ENCODE assay signal across 8 cellular contexts in genomic region chr3:153595186-153595815, GRCh38.
DNase-seq lines count a peak whose midpoint lies in the region; ATAC-seq and TF ChIP-seq lines count a peak whose summit lies in the region.

No MANE protein-coding gene starts in this region.

- H3K9me3 ChIP-seq in lower lobe of right lung = no peaks in the 10 kb centered on the region

- DNase-seq in left cardiac atrium = no peak
- no peak for DNase-seq in Right ventricle myocardium inferior (ENCODE audit: missing footprints)
- DNase-seq in MV-4-11 (lab: John Stamatoyannopoulos, UW) = peak; percentile 8
- peak; percentile 49 for DNase-seq in brain microvascular endothelial cell
- DNase-seq in lower lobe of right lung = no peak
- DNase-seq in stimulated activated CD4-positive, alpha-beta T cell treated with anti-CD3 and anti-CD28 coated beads, Interleukin-2, amount 100 ng/mL, for 48 hours = no peak
- DNase-seq in NCI-H2227 treated with DMSO at 0.1 percent for 48 hours (lab: John Stamatoyannopoulos, UW) = no peak

- H3K27ac ChIP-seq in brain microvascular endothelial cell (no peak overlapping the region), lower lobe of right lung (no peak overlapping the region)

- H3K36me3 ChIP-seq in brain microvascular endothelial cell (replicated peaks) (no peaks in the 10 kb centered on the region), lower lobe of right lung (no peaks in the 10 kb centered on the region)

- no peaks in the 10 kb centered on the region for H3K27me3 ChIP-seq in brain microvascular endothelial cell (replicated peaks)
- no peaks in the 10 kb centered on the region for H3K27me3 ChIP-seq in lower lobe of right lung (ENCODE audit: low read depth)

- no peak overlapping the region for H3K4me3 ChIP-seq in brain microvascular endothelial cell (ENCODE audit: low read depth, low read length)
- H3K4me3 ChIP-seq in lower lobe of right lung = no peak overlapping the region

- TF ChIP-seq CTCF in brain microvascular endothelial cell (IDR thresholded peaks at IDR 0.05; ENCODE audit: low read depth, low read length, missing control alignments) = peak; percentile 78
- TF ChIP-seq CTCF in lower lobe of right lung (IDR thresholded peaks at IDR 0.05) = peak; percentile 50

- ATAC-seq in left cardiac atrium (peak; percentile 59 to 68), Right ventricle myocardium inferior (no peak), lower lobe of right lung (peak; percentile 56 to 77), GM21576 (IDR thresholded peaks at IDR 0.05; ENCODE audit: unreplicated experiment) (no peak)

- intact Hi-C loops in left cardiac atrium (cut with DNase I) (no loop called here), Right ventricle myocardium inferior (cut with DNase I) (loop anchor here (2.0 kb wide), 1 partner anchor 552 kb away; no protein-coding TSS in a partner anchor), lower lobe of right lung (cut with DNase I) (no loop called here)

- H3K4me1 ChIP-seq in lower lobe of right lung = peaks cover under 1% of the 10 kb centered on the region

- in situ Hi-C loops in brain microvascular endothelial cell (cut with HindIII; ENCODE audit: low pct_ligation_motif_present, low sequenced_read_pairs) = loop anchor here (25.0 kb wide), 1 partner anchor 558 kb away; no protein-coding TSS in a partner anchor

Comparison
In these comparisons a context has a peak if more than half of its experiments do, and no peak if none do; other contexts are left out.
1. ATAC-seq: peak in left cardiac atrium (2 of 2) and lower lobe of right lung (2 of 2); none in Right ventricle myocardium inferior (single experiment) and GM21576 (single experiment).
2. DNase-seq: peak in MV-4-11 (single experiment) and brain microvascular endothelial cell (single experiment); none in left cardiac atrium (single experiment), Right ventricle myocardium inferior (single experiment), lower lobe of right lung (single experiment), stimulated activated CD4-positive, alpha-beta T cell treated with anti-CD3 and anti-CD28 coated beads, Interleukin-2, amount 100 ng/mL, for 48 hours (0 of 2) and NCI-H2227 treated with DMSO at 0.1 percent for 48 hours (single experiment).